In genomic region chr20:3046677-3047462, GRCh38 we compare ENCODE assay signal across 9 cellular contexts. TPM values are rescaled to one million over a fixed set of nuclear protein-coding genes. Genes with fewer than 3 reads are reported as not detected.
A peak's percentile ranks its signal among the peaks of the same experiment; 100 is the strongest.
DNase-seq lines count a peak whose midpoint lies in the region; ATAC-seq, FAIRE-seq and TF ChIP-seq lines count a peak whose summit lies in the region.
"Had no signal": no experiment of that assay in that cellular context is flagged by ENCODE, and none has a peak within 500 bp of the region (broad histone marks: within the 10 kb centered on the region; RNA-seq: fewer than 3 reads in every experiment).

No MANE protein-coding gene starts in this region.

- H3K9me3 ChIP-seq in right atrium auricular region: no peaks in the 10 kb centered on the region
- H3K9me3 ChIP-seq in K562 (replicated peaks; ENCODE audit: control insufficient read depth, insufficient read depth, low read depth, low read length): no peaks in the 10 kb centered on the region
- no peaks in the 10 kb centered on the region for H3K9me3 ChIP-seq in thoracic aorta

- no peak for FAIRE-seq in K562 (lab: Jason Lieb, UNC)
- FAIRE-seq: colon had no signal

- TF ChIP-seq POLR2A in K562 (conservative IDR thresholded peaks at IDR 0.05): no peak

- POLR2A ChIA-PET in K562 (lab: Yijun Ruan, JAX): no interaction called here

- H2AFZ ChIP-seq in K562 (ENCODE audit: low read depth, low read length): peak overlapping the region; percentile 97; the same call in 1 of the 2 replicates

- H3K79me2 ChIP-seq in K562 (ENCODE audit: control insufficient read depth, insufficient read depth, low read length): peaks cover 22% of the 10 kb centered on the region

- BruUV-seq in K562 (replicated peaks; lab: Mats Ljungman, UMichigan): no TSS peak

- H4K20me1 ChIP-seq in K562 (replicated peaks; ENCODE audit: control insufficient read depth, insufficient read depth, low read length): no peaks in the 10 kb centered on the region

- H3K27me3 ChIP-seq in right atrium auricular region: no peaks in the 10 kb centered on the region
- no peaks in the 10 kb centered on the region for H3K27me3 ChIP-seq in K562 (ENCODE audit: control insufficient read depth in 2 of 2, insufficient read depth in 2 of 2, low read length in 2 of 2)
- no peaks in the 10 kb centered on the region for H3K27me3 ChIP-seq in thoracic aorta (replicated peaks; ENCODE audit: insufficient read depth)

- 15% methylated on average over 34 of the region's 39 CpGs for WGBS in K562 (ENCODE audit: insufficient coverage, low coverage, missing lambda C conversion rate)

- intact Hi-C loops in left ventricle myocardium superior (cut with micrococcal nuclease): no loop called here
- intact Hi-C loops in K562 (cut with micrococcal nuclease): no loop called here

- no peak for TF ChIP-seq EP300 in K562 (IDR thresholded peaks at IDR 0.05; ENCODE audit: low read length)

- peak overlapping the region; percentile 91 for H3K4me2 ChIP-seq in K562 (ENCODE audit: insufficient read depth, low read length)

- peak overlapping the region; percentile 73 to 96 for H3K9ac ChIP-seq in K562 (ENCODE audit: insufficient read depth in 1 of 2, low read depth in 2 of 2, low read length in 2 of 2)

- ATAC-seq in left ventricle myocardium superior (no peak), K562 (no peak), thoracic aorta (ENCODE audit: insufficient number of reproducible peaks, low FRiP score, low read depth) (no peak), GM19328 (IDR thresholded peaks at IDR 0.05; ENCODE audit: unreplicated experiment) (no peak)

- in situ Hi-C loops in K562 (cut with MboI): no loop called here

- no peak for DNase-seq in right atrium auricular region (ENCODE audit: low spot score)
- DNase-seq in left ventricle myocardium superior: no peak
- peak; percentile 27 for DNase-seq in NCI-H2196 treated with DMSO at 0.1 percent for 48 hours (lab: John Stamatoyannopoulos, UW; ENCODE audit: unreplicated experiment)
- DNase-seq in K562 (ENCODE audit: extremely low read depth in 1 of 4, low spot score in 3 of 4): peak in 1 of 4 experiments; percentile 18
- DNase-seq in left kidney (ENCODE audit: low read depth, low spot score): peak; percentile 66
- DNase-seq in thoracic aorta (ENCODE audit: low spot score): no peak
- no peak for DNase-seq in GM19240 (ENCODE audit: insufficient read length, low spot score)

- CTCF ChIA-PET in K562 (lab: Yijun Ruan, JAX; ENCODE audit: low intra/inter-chr PET ratio): no interaction called here

- peak overlapping the region; percentile 77 to 95 for H3K4me3 ChIP-seq in right atrium auricular region
- H3K4me3 ChIP-seq in K562: peak overlapping the region; percentile 92
- H3K4me3 ChIP-seq in thoracic aorta: peak overlapping the region; percentile 97

- TF ChIP-seq CTCF in right atrium auricular region (IDR thresholded peaks at IDR 0.05) (no peak), K562 (IDR thresholded peaks at IDR 0.05 in 2 of 3, conservative IDR thresholded peaks at IDR 0.05 in 1 of 3; ENCODE audit: insufficient read depth in 2 of 3, low read depth in 1 of 3, low read length in 3 of 3) (no peak), thoracic aorta (IDR thresholded peaks at IDR 0.05) (no peak)

- H3K36me3 ChIP-seq in right atrium auricular region (peaks cover 26% of the 10 kb centered on the region), K562 (ENCODE audit: control insufficient read depth, insufficient read depth, low read length) (peaks cover 30% of the 10 kb centered on the region; the same call in 2 of the 3 replicates), thoracic aorta (peaks cover 22% of the 10 kb centered on the region)

- no peaks in the 10 kb centered on the region for H3K9me1 ChIP-seq in K562 (ENCODE audit: control insufficient read depth, insufficient read depth, low read length)

- TF ChIP-seq RAD21 in K562 (CRISPR knock-in tag; conservative IDR thresholded peaks at IDR 0.05 in 1 of 2, IDR thresholded peaks at IDR 0.05 in 1 of 2): no peak

- H3K4me1 ChIP-seq in right atrium auricular region (peaks cover 0 to 30% of the 10 kb centered on the region in 2 donors), K562 (replicated peaks in 1 of 2; ENCODE audit: control insufficient read depth in 2 of 2, insufficient read depth in 2 of 2, low read length in 2 of 2) (peaks cover 18 to 26% of the 10 kb centered on the region in 2 experiments; a peak in 4 of 5 replicates), thoracic aorta (ENCODE audit: control insufficient read depth in 1 of 2, low read depth in 2 of 2) (peaks cover 17 to 33% of the 10 kb centered on the region in 2 donors)

- peak overlapping the region; percentile 93 to 94 for H3K27ac ChIP-seq in right atrium auricular region
- peak overlapping the region; percentile 86; the same call in 1 of the 3 replicates for H3K27ac ChIP-seq in K562 (ENCODE audit: extremely low read depth, low read depth, low read length)
- peak overlapping the region in 1 of 2 donors; percentile 90 for H3K27ac ChIP-seq in thoracic aorta

RNA-seq across cellular contexts. Expression of gene MRPS26, which starts 1.0 kb away (rescaled TPM):
- total RNA-seq in right atrium auricular region (10 to 100 TPM; 44.7 to 45.4 TPM), left ventricle myocardium superior (57.5 TPM), K562 (2014; rRNA removed) (70.5 and 78.4 TPM in 2 replicates), K562 (2014; rRNA removed; fragmentation: Illumina TruSeq; extraction: Trizol) (19.9 and 24.6 TPM in 2 replicates), K562 (2015; rRNA removed; fragmentation: Illumina TruSeq; extraction: Trizol) (29.3 and 34.9 TPM in 2 replicates), K562 (2021) (48.8 and 49.5 TPM in 2 replicates), thoracic aorta (10 to 100 TPM; 40.6 to 46.6 TPM)
- 3.4 and 9.9 TPM in 2 replicates for total RNA-seq in K562 (2011; cell fraction: chromatin; rRNA removed; ENCODE audit: low replicate concordance)
- 11.7 and 12.8 TPM in 2 replicates for total RNA-seq in K562 (2011; cell fraction: nucleolus; rRNA removed)
- total RNA-seq in K562 (2011; cell fraction: nucleoplasm; rRNA removed): 7.6 and 10.5 TPM in 2 replicates
- polyA plus RNA-seq in K562 (2011; rRNA removed) (28.8 and 48.8 TPM in 2 replicates), K562 (2014; fragmentation: Illumina TruSeq; extraction: Trizol) (16.7 and 23.7 TPM in 2 replicates), K562 (2014; fragmentation: Nextera tagmentation; extraction: Ambion mirVana) (1 to 10 TPM; 2.7 to 3.7 TPM), K562 (2014; rRNA removed) (68.1 and 74.1 TPM in 2 replicates)
- 49.4 and 65.2 TPM in 2 replicates for polyA plus RNA-seq in K562 (2011; cell fraction: cytosol; rRNA removed)
- polyA plus RNA-seq in K562 (2011; cell fraction: nucleus; rRNA removed): 23.8 and 30.7 TPM in 2 replicates
- 35.2 and 38.8 TPM in 2 replicates for polyA plus RNA-seq in K562 (2012)
- 8.1 and 11.2 TPM in 2 replicates for polyA minus RNA-seq in K562 (2011; rRNA and poly(A)+ RNA removed)
- polyA minus RNA-seq in K562 (2011; cell fraction: cytosol; rRNA and poly(A)+ RNA removed): 9.4 and 19.7 TPM in 2 replicates
- polyA minus RNA-seq in K562 (2011; cell fraction: nucleus; rRNA and poly(A)+ RNA removed): 7.1 and 9.4 TPM in 2 replicates

RNA-seq across cellular contexts. Expression of gene GNRH2, which starts 3.4 kb away (rescaled TPM):
- not detected for total RNA-seq in right atrium auricular region
- not detected for total RNA-seq in left ventricle myocardium superior
- 4.5 and 11.4 TPM in 2 replicates for total RNA-seq in K562 (2011; cell fraction: chromatin; rRNA removed; ENCODE audit: low replicate concordance)
- total RNA-seq in K562 (2011; cell fraction: nucleolus; rRNA removed): 4.3 and 7.2 TPM in 2 replicates
- 4.7 and 4.8 TPM in 2 replicates for total RNA-seq in K562 (2011; cell fraction: nucleoplasm; rRNA removed)
- 0.50 TPM in 1 of 2 replicates, not detected in the other for total RNA-seq in K562 (2014; rRNA removed)
- total RNA-seq in K562 (2014; rRNA removed; fragmentation: Illumina TruSeq; extraction: Trizol): not detected in 2 replicates
- 0.29 TPM in 1 of 2 replicates, not detected in the other for total RNA-seq in K562 (2015; rRNA removed; fragmentation: Illumina TruSeq; extraction: Trizol)
- not detected in 2 replicates for total RNA-seq in K562 (2021)
- polyA plus RNA-seq in K562 (2011; rRNA removed): 0.18 TPM in 1 of 2 replicates, not detected in the other
- 0.97 TPM in 1 of 2 replicates, not detected in the other for polyA plus RNA-seq in K562 (2011; cell fraction: cytosol; rRNA removed)
- polyA plus RNA-seq in K562 (2011; cell fraction: nucleus; rRNA removed): 0.34 and 2.2 TPM in 2 replicates
- 0.18 TPM in 2 replicates for polyA plus RNA-seq in K562 (2012)
- 0.19 and 0.25 TPM in 2 replicates for polyA plus RNA-seq in K562 (2014; fragmentation: Illumina TruSeq; extraction: Trizol)
- not detected for polyA plus RNA-seq in K562 (2014; fragmentation: Nextera tagmentation; extraction: Ambion mirVana)
- 0.11 and 0.18 TPM in 2 replicates for polyA plus RNA-seq in K562 (2014; rRNA removed)
- 0.75 and 0.81 TPM in 2 replicates for polyA minus RNA-seq in K562 (2011; rRNA and poly(A)+ RNA removed)
- polyA minus RNA-seq in K562 (2011; cell fraction: cytosol; rRNA and poly(A)+ RNA removed): not detected in 2 replicates
- polyA minus RNA-seq in K562 (2011; cell fraction: nucleus; rRNA and poly(A)+ RNA removed): 1.5 and 1.9 TPM in 2 replicates
- total RNA-seq in thoracic aorta: not detected

RNA-seq across cellular contexts. Expression of gene OXT, which starts 24.6 kb away (rescaled TPM):
- total RNA-seq in right atrium auricular region (not detected), left ventricle myocardium superior (not detected), K562 (2014; rRNA removed) (not detected in 2 replicates), K562 (2014; rRNA removed; fragmentation: Illumina TruSeq; extraction: Trizol) (not detected in 2 replicates), K562 (2015; rRNA removed; fragmentation: Illumina TruSeq; extraction: Trizol) (not detected in 2 replicates), K562 (2021) (not detected in 2 replicates), thoracic aorta (not detected)
- not detected in 2 replicates for total RNA-seq in K562 (2011; cell fraction: chromatin; rRNA removed; ENCODE audit: low replicate concordance)
- total RNA-seq in K562 (2011; cell fraction: nucleolus; rRNA removed): not detected in 2 replicates
- not detected in 2 replicates for total RNA-seq in K562 (2011; cell fraction: nucleoplasm; rRNA removed)
- polyA plus RNA-seq in K562 (2011; rRNA removed) (not detected in 2 replicates), K562 (2014; fragmentation: Illumina TruSeq; extraction: Trizol) (not detected in 2 replicates), K562 (2014; fragmentation: Nextera tagmentation; extraction: Ambion mirVana) (not detected), K562 (2014; rRNA removed) (not detected in 2 replicates)
- not detected in 2 replicates for polyA plus RNA-seq in K562 (2011; cell fraction: cytosol; rRNA removed)
- polyA plus RNA-seq in K562 (2011; cell fraction: nucleus; rRNA removed): not detected in 2 replicates
- not detected in 2 replicates for polyA plus RNA-seq in K562 (2012)
- not detected in 2 replicates for polyA minus RNA-seq in K562 (2011; rRNA and poly(A)+ RNA removed)
- not detected in 2 replicates for polyA minus RNA-seq in K562 (2011; cell fraction: cytosol; rRNA and poly(A)+ RNA removed)
- not detected in 2 replicates for polyA minus RNA-seq in K562 (2011; cell fraction: nucleus; rRNA and poly(A)+ RNA removed)

RNA-seq across cellular contexts. Expression of gene AVP, which starts 37.7 kb away (rescaled TPM):
- not detected for total RNA-seq in right atrium auricular region
- not detected for total RNA-seq in left ventricle myocardium superior
- total RNA-seq in K562 (2011; cell fraction: chromatin; rRNA removed; ENCODE audit: low replicate concordance): not detected in 2 replicates
- not detected in 2 replicates for total RNA-seq in K562 (2011; cell fraction: nucleolus; rRNA removed)
- total RNA-seq in K562 (2011; cell fraction: nucleoplasm; rRNA removed): not detected in 2 replicates
- not detected in 2 replicates for total RNA-seq in K562 (2014; rRNA removed)
- total RNA-seq in K562 (2014; rRNA removed; fragmentation: Illumina TruSeq; extraction: Trizol): not detected in 2 replicates
- not detected in 2 replicates for total RNA-seq in K562 (2015; rRNA removed; fragmentation: Illumina TruSeq; extraction: Trizol)
- not detected in 2 replicates for total RNA-seq in K562 (2021)
- not detected in 2 replicates for polyA plus RNA-seq in K562 (2011; rRNA removed)
- 0.49 TPM in 1 of 2 replicates, not detected in the other for polyA plus RNA-seq in K562 (2011; cell fraction: cytosol; rRNA removed)
- polyA plus RNA-seq in K562 (2011; cell fraction: nucleus; rRNA removed): 0.22 TPM in 1 of 2 replicates, not detected in the other
- polyA plus RNA-seq in K562 (2012): not detected in 2 replicates
- polyA plus RNA-seq in K562 (2014; fragmentation: Illumina TruSeq; extraction: Trizol): not detected in 2 replicates
- polyA plus RNA-seq in K562 (2014; fragmentation: Nextera tagmentation; extraction: Ambion mirVana): not detected
- not detected in 2 replicates for polyA plus RNA-seq in K562 (2014; rRNA removed)
- polyA minus RNA-seq in K562 (2011; rRNA and poly(A)+ RNA removed): not detected in 2 replicates
- polyA minus RNA-seq in K562 (2011; cell fraction: cytosol; rRNA and poly(A)+ RNA removed): not detected in 2 replicates
- polyA minus RNA-seq in K562 (2011; cell fraction: nucleus; rRNA and poly(A)+ RNA removed): not detected in 2 replicates
- total RNA-seq in thoracic aorta: not detected

Comparison
In these comparisons a context has a peak if more than half of its experiments do, and no peak if none do; other contexts are left out.
1. DNase-seq: peak in NCI-H2196 treated with DMSO at 0.1 percent for 48 hours (single experiment) and left kidney (single experiment); none in right atrium auricular region (single experiment), left ventricle myocardium superior (single experiment), thoracic aorta (single experiment) and GM19240 (single experiment).
2. Peak in every context shown above with its lines, with median percentiles within 50 percentile points of each other: H3K4me3 ChIP-seq.